In the genomic region with DNA sequence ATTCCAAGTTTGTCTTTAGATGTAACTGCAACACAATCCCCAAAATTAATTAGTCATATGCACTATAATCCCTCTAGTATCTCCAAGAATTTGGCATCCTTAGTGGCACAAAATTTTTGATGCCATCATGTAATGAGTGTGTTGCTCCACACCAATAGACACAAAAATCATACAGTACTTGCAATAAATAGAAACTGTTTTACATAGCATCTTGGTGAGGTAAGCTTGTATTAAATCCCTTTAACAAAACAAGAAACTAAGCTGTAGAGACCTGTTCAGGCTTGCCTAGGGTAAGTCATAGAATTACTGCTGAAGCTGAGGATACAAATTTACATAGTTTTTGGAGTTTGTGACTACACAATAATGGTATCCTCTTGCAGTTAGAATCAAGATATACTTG, we compare ENCODE assay signal across 1 cellular context.
A peak's percentile ranks its signal among the peaks of the same experiment; 100 is the strongest.
TF ChIP-seq lines count a peak whose summit lies in the region.

No MANE protein-coding gene starts in this region.

TF ChIP-seq in HEK293, 187 proteins besides CTCF, POLR2A, EP300 and RAD21 (continued from another document):
- TF ChIP-seq, protein P1, sequence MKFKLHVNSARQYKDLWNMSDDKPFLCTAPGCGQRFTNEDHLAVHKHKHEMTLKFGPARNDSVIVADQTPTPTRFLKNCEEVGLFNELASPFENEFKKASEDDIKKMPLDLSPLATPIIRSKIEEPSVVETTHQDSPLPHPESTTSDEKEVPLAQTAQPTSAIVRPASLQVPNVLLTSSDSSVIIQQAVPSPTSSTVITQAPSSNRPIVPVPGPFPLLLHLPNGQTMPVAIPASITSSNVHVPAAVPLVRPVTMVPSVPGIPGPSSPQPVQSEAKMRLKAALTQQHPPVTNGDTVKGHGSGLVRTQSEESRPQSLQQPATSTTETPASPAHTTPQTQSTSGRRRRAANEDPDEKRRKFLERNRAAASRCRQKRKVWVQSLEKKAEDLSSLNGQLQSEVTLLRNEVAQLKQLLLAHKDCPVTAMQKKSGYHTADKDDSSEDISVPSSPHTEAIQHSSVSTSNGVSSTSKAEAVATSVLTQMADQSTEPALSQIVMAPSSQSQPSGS (tag by site-specific recombination; IDR thresholded peaks at IDR 0.05; ENCODE audit: low read depth), result no peak
- no peak for TF ChIP-seq SETDB1 (IDR thresholded peaks at IDR 0.05; ENCODE audit: insufficient read length, low read length)
- no peak for TF ChIP-seq ZNF416 (tag by site-specific recombination; IDR thresholded peaks at IDR 0.05)
- no peak for TF ChIP-seq ZNF707 (tag by site-specific recombination; IDR thresholded peaks at IDR 0.05)
- TF ChIP-seq SCRT2 (tag by site-specific recombination; IDR thresholded peaks at IDR 0.05), result 0 out of 2 replicates have a peak, but pooled peaks have one; percentile 17
- no peak for TF ChIP-seq ZNF184 (tag by site-specific recombination; IDR thresholded peaks at IDR 0.05)
- TF ChIP-seq, protein P2, sequence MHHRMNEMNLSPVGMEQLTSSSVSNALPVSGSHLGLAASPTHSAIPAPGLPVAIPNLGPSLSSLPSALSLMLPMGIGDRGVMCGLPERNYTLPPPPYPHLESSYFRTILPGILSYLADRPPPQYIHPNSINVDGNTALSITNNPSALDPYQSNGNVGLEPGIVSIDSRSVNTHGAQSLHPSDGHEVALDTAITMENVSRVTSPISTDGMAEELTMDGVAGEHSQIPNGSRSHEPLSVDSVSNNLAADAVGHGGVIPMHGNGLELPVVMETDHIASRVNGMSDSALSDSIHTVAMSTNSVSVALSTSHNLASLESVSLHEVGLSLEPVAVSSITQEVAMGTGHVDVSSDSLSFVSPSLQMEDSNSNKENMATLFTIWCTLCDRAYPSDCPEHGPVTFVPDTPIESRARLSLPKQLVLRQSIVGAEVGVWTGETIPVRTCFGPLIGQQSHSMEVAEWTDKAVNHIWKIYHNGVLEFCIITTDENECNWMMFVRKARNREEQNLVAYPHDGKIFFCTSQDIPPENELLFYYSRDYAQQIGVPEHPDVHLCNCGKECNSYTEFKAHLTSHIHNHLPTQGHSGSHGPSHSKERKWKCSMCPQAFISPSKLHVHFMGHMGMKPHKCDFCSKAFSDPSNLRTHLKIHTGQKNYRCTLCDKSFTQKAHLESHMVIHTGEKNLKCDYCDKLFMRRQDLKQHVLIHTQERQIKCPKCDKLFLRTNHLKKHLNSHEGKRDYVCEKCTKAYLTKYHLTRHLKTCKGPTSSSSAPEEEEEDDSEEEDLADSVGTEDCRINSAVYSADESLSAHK (tag by site-specific recombination; IDR thresholded peaks at IDR 0.05), result peak; percentile 52; the same call in 1 of the 2 replicates
- TF ChIP-seq ZNF423 (tag by site-specific recombination; IDR thresholded peaks at IDR 0.05), result no peak
- TF ChIP-seq MYNN (tag by site-specific recombination; IDR thresholded peaks at IDR 0.05; ENCODE audit: borderline replicate concordance), result no peak
- no peak for TF ChIP-seq ZNF626 (tag by site-specific recombination; IDR thresholded peaks at IDR 0.05)
- peak; percentile 48; the same call in 1 of the 2 replicates for TF ChIP-seq MZF1 (tag by site-specific recombination; IDR thresholded peaks at IDR 0.05; ENCODE audit: borderline replicate concordance)
- TF ChIP-seq, protein P3, sequence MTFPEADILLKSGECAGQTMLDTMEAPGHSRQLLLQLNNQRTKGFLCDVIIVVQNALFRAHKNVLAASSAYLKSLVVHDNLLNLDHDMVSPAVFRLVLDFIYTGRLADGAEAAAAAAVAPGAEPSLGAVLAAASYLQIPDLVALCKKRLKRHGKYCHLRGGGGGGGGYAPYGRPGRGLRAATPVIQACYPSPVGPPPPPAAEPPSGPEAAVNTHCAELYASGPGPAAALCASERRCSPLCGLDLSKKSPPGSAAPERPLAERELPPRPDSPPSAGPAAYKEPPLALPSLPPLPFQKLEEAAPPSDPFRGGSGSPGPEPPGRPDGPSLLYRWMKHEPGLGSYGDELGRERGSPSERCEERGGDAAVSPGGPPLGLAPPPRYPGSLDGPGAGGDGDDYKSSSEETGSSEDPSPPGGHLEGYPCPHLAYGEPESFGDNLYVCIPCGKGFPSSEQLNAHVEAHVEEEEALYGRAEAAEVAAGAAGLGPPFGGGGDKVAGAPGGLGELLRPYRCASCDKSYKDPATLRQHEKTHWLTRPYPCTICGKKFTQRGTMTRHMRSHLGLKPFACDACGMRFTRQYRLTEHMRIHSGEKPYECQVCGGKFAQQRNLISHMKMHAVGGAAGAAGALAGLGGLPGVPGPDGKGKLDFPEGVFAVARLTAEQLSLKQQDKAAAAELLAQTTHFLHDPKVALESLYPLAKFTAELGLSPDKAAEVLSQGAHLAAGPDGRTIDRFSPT (tag by site-specific recombination; IDR thresholded peaks at IDR 0.05), result peak; percentile 56; the same call in 1 of the 2 replicates
